ENCODE assay signal across 2 cellular contexts in genomic region chr4:140640150-140640748, GRCh38.
TF ChIP-seq lines count a peak whose summit lies in the region.

No MANE protein-coding gene starts in this region.

TF ChIP-seq in GM23338, 12 proteins besides CTCF, POLR2A, EP300 and RAD21 (continued from another document):
- TF ChIP-seq, protein P1, sequence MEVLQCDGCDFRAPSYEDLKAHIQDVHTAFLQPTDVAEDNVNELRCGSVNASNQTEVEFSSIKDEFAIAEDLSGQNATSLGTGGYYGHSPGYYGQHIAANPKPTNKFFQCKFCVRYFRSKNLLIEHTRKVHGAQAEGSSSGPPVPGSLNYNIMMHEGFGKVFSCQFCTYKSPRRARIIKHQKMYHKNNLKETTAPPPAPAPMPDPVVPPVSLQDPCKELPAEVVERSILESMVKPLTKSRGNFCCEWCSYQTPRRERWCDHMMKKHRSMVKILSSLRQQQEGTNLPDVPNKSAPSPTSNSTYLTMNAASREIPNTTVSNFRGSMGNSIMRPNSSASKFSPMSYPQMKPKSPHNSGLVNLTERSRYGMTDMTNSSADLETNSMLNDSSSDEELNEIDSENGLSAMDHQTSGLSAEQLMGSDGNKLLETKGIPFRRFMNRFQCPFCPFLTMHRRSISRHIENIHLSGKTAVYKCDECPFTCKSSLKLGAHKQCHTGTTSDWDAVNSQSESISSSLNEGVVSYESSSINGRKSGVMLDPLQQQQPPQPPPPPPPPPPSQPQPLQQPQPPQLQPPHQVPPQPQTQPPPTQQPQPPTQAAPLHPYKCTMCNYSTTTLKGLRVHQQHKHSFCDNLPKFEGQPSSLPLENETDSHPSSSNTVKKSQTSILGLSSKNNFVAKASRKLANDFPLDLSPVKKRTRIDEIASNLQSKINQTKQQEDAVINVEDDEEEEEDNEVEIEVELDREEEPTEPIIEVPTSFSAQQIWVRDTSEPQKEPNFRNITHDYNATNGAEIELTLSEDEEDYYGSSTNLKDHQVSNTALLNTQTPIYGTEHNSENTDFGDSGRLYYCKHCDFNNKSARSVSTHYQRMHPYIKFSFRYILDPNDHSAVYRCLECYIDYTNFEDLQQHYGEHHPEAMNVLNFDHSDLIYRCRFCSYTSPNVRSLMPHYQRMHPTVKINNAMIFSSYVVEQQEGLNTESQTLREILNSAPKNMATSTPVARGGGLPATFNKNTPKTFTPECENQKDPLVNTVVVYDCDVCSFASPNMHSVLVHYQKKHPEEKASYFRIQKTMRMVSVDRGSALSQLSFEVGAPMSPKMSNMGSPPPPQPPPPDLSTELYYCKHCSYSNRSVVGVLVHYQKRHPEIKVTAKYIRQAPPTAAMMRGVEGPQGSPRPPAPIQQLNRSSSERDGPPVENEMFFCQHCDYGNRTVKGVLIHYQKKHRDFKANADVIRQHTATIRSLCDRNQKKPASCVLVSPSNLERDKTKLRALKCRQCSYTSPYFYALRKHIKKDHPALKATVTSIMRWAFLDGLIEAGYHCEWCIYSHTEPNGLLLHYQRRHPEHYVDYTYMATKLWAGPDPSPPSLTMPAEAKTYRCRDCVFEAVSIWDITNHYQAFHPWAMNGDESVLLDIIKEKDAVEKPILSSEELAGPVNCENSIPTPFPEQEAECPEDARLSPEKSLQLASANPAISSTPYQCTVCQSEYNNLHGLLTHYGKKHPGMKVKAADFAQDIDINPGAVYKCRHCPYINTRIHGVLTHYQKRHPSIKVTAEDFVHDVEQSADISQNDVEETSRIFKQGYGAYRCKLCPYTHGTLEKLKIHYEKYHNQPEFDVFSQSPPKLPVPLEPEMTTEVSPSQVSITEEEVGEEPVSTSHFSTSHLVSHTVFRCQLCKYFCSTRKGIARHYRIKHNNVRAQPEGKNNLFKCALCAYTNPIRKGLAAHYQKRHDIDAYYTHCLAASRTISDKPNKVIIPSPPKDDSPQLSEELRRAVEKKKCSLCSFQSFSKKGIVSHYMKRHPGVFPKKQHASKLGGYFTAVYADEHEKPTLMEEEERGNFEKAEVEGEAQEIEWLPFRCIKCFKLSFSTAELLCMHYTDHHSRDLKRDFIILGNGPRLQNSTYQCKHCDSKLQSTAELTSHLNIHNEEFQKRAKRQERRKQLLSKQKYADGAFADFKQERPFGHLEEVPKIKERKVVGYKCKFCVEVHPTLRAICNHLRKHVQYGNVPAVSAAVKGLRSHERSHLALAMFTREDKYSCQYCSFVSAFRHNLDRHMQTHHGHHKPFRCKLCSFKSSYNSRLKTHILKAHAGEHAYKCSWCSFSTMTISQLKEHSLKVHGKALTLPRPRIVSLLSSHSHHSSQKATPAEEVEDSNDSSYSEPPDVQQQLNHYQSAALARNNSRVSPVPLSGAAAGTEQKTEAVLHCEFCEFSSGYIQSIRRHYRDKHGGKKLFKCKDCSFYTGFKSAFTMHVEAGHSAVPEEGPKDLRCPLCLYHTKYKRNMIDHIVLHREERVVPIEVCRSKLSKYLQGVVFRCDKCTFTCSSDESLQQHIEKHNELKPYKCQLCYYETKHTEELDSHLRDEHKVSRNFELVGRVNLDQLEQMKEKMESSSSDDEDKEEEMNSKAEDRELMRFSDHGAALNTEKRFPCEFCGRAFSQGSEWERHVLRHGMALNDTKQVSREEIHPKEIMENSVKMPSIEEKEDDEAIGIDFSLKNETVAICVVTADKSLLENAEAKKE (CRISPR knock-in tag; IDR thresholded peaks at IDR 0.05), result no peak
TF ChIP-seq in GM23338: peak in this region for 0.

TF ChIP-seq in HepG2, 621 proteins besides CTCF, POLR2A, EP300 and RAD21 (continued from another document):
- peak; percentile 74 for TF ChIP-seq PATZ1 (CRISPR knock-in tag; IDR thresholded peaks at IDR 0.05)
- no peak for TF ChIP-seq ZNF124 (CRISPR knock-in tag; IDR thresholded peaks at IDR 0.05)
- no peak for TF ChIP-seq AKNA (CRISPR knock-in tag; IDR thresholded peaks at IDR 0.05; ENCODE audit: borderline replicate concordance)
- TF ChIP-seq SAP130 (CRISPR knock-in tag; IDR thresholded peaks at IDR 0.05; ENCODE audit: low read depth), result no peak
- peak; percentile 61; the same call in 1 of the 2 replicates for TF ChIP-seq BCL6 (CRISPR knock-in tag; IDR thresholded peaks at IDR 0.05)
- peak; percentile 41; the same call in 1 of the 2 replicates for TF ChIP-seq TCF7 (IDR thresholded peaks at IDR 0.05; ENCODE audit: low read depth)
- no peak for TF ChIP-seq SKIL (CRISPR knock-in tag; IDR thresholded peaks at IDR 0.05; ENCODE audit: borderline replicate concordance)
- TF ChIP-seq NR3C1 (CRISPR knock-in tag; IDR thresholded peaks at IDR 0.05), result no peak
- TF ChIP-seq ZNF12 (CRISPR knock-in tag; IDR thresholded peaks at IDR 0.05), result no peak
- no peak for TF ChIP-seq NFAT5 (CRISPR knock-in tag; IDR thresholded peaks at IDR 0.05)
- TF ChIP-seq, protein P2, sequence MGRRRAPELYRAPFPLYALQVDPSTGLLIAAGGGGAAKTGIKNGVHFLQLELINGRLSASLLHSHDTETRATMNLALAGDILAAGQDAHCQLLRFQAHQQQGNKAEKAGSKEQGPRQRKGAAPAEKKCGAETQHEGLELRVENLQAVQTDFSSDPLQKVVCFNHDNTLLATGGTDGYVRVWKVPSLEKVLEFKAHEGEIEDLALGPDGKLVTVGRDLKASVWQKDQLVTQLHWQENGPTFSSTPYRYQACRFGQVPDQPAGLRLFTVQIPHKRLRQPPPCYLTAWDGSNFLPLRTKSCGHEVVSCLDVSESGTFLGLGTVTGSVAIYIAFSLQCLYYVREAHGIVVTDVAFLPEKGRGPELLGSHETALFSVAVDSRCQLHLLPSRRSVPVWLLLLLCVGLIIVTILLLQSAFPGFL (CRISPR knock-in tag; IDR thresholded peaks at IDR 0.05), result no peak
- no peak for TF ChIP-seq ARNT2 (CRISPR knock-in tag; IDR thresholded peaks at IDR 0.05; ENCODE audit: low read depth)
- no peak for TF ChIP-seq TOE1 (CRISPR knock-in tag; IDR thresholded peaks at IDR 0.05)
- no peak for TF ChIP-seq NAIF1 (CRISPR knock-in tag; IDR thresholded peaks at IDR 0.05; ENCODE audit: borderline replicate concordance)
- TF ChIP-seq ZNF232 (CRISPR knock-in tag; IDR thresholded peaks at IDR 0.05; ENCODE audit: borderline replicate concordance), result peak; percentile 97
- TF ChIP-seq, protein P3, sequence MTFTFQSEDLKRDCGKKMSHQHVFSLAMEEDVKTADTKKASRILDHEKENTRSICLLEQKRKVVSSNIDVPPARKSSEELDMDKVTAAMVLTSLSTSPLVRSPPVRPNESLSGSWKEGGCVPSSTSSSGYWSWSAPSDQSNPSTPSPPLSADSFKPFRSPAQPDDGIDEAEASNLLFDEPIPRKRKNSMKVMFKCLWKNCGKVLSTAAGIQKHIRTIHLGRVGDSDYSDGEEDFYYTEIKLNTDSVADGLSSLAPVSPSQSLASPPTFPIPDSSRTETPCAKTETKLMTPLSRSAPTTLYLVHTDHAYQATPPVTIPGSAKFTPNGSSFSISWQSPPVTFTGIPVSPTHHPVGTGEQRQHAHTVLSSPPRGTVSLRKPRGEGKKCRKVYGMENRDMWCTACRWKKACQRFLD (CRISPR knock-in tag; IDR thresholded peaks at IDR 0.05; ENCODE audit: borderline replicate concordance), result no peak
- TF ChIP-seq MXI1 (IDR thresholded peaks at IDR 0.05; ENCODE audit: borderline replicate concordance, low read depth, low read length), result no peak
